ENCODE assay signal across 37 cellular contexts in genomic region chr11:49316180-49316579, GRCh38.
A peak's percentile ranks its signal among the peaks of the same experiment; 100 is the strongest.
DNase-seq lines count a peak whose midpoint lies in the region; ATAC-seq, FAIRE-seq and TF ChIP-seq lines count a peak whose summit lies in the region.
"Had no signal": no experiment of that assay in that cellular context is flagged by ENCODE, and none has a peak within 500 bp of the region (broad histone marks: within the 10 kb centered on the region; RNA-seq: fewer than 3 reads in every experiment).

No MANE protein-coding gene starts in this region.

- intact Hi-C loops in HepG2 (cut with micrococcal nuclease; ENCODE audit: unreplicated experiment) (no loop called here), right lobe of liver (cut with DNase I) (no loop called here), K562 (cut with micrococcal nuclease) (no loop called here), heart left ventricle (cut with DNase I) (no loop called here)

- no peaks in the 10 kb centered on the region for H3K79me2 ChIP-seq in HepG2 (ENCODE audit: insufficient read depth, low read length)
- no peaks in the 10 kb centered on the region for H3K79me2 ChIP-seq in K562 (ENCODE audit: control insufficient read depth, insufficient read depth, low read length)

- POLR2A ChIA-PET in HepG2 (lab: Yijun Ruan, JAX) (no interaction called here), K562 (lab: Yijun Ruan, JAX) (no interaction called here)

- FAIRE-seq in HepG2 (lab: Jason Lieb, UNC) = no peak
- FAIRE-seq in K562 (lab: Jason Lieb, UNC) = no peak
- FAIRE-seq: A204.1, A549, D721Med had no signal

- TF ChIP-seq POLR2A in HepG2 (IDR thresholded peaks at IDR 0.05; ENCODE audit: insufficient read depth in 1 of 2, low read depth in 2 of 2, low read length in 2 of 2) (no peak), right lobe of liver (IDR thresholded peaks at IDR 0.05) (no peak), K562 (conservative IDR thresholded peaks at IDR 0.05) (no peak), heart left ventricle (IDR thresholded peaks at IDR 0.05) (no peak)

- H3K9me3 Mint-ChIP-seq in stimulated activated memory B cell treated with anti-CD40 and anti-IgM and Interleukin-4, amounts not matched to agents 10 μg/mL and 1 μg/mL and 100 μg/mL, for 72 hours = peaks cover 7% of the 10 kb centered on the region
- H3K9me3 Mint-ChIP-seq: CD4-positive, alpha-beta T cell had no signal

- H3K9me1 ChIP-seq in K562 (ENCODE audit: control insufficient read depth, insufficient read depth, low read length) = no peaks in the 10 kb centered on the region

- TF ChIP-seq RAD21 in HepG2 (CRISPR knock-in tag; IDR thresholded peaks at IDR 0.05) = no peak
- TF ChIP-seq RAD21 in K562 (CRISPR knock-in tag; conservative IDR thresholded peaks at IDR 0.05 in 1 of 2, IDR thresholded peaks at IDR 0.05 in 1 of 2) = no peak

- CTCF ChIA-PET in HepG2 (lab: Yijun Ruan, JAX; ENCODE audit: low intra/inter-chr PET ratio, low total read pairs) = no interaction called here
- CTCF ChIA-PET in K562 (lab: Yijun Ruan, JAX; ENCODE audit: low intra/inter-chr PET ratio) = no interaction called here

- H3K4me3 Mint-ChIP-seq in stimulated activated memory B cell treated with anti-CD40 and anti-IgM and Interleukin-4, amounts not matched to agents 10 μg/mL and 1 μg/mL and 100 μg/mL, for 72 hours = no peak overlapping the region
- H3K4me3 Mint-ChIP-seq: B cell; CD14-positive monocyte; CD4-positive, alpha-beta memory T cell; CD4-positive, alpha-beta T cell; CD4-positive, CD25-positive, alpha-beta regulatory T cell; CD8-positive, alpha-beta memory T cell; CD8-positive, alpha-beta T cell had no signal

- 0% methylated on average over 2 of the region's 2 CpGs for WGBS in HepG2 (ENCODE audit: low lambda C conversion rate)
- WGBS in right lobe of liver (ENCODE audit: insufficient coverage, low coverage, low lambda C conversion rate, missing lambda C conversion rate) = 63% methylated on average over 2 of the region's 2 CpGs
- WGBS in K562 (ENCODE audit: insufficient coverage, low coverage, missing lambda C conversion rate) = 0% methylated on average over 1 of the region's 2 CpGs
- WGBS in heart left ventricle, 4 donors = 68 to 72% (median 70%) methylated on average over 2 of the region's 2 CpGs

- TF ChIP-seq EP300 in HepG2 (IDR thresholded peaks at IDR 0.05; ENCODE audit: low read depth in 2 of 2, low read length in 2 of 2) (no peak), HepG2 (CRISPR knock-in tag; IDR thresholded peaks at IDR 0.05; ENCODE audit: borderline replicate concordance) (no peak), K562 (IDR thresholded peaks at IDR 0.05; ENCODE audit: low read length) (no peak)

- H3K27ac Mint-ChIP-seq in stimulated activated memory B cell treated with anti-CD40 and anti-IgM and Interleukin-4, amounts not matched to agents 10 μg/mL and 1 μg/mL and 100 μg/mL, for 72 hours = no peak overlapping the region
- H3K27ac Mint-ChIP-seq: B cell; CD14-positive monocyte; CD4-positive, alpha-beta memory T cell; CD4-positive, alpha-beta T cell; CD4-positive, CD25-positive, alpha-beta regulatory T cell; CD8-positive, alpha-beta memory T cell; CD8-positive, alpha-beta T cell had no signal

- H3K36me3 ChIP-seq in HepG2 (replicated peaks in 1 of 2; ENCODE audit: control insufficient read depth in 1 of 2, insufficient read depth in 2 of 2, low read length in 2 of 2) (no peaks in the 10 kb centered on the region), right lobe of liver (no peaks in the 10 kb centered on the region), SK-N-MC (ENCODE audit: insufficient read depth, low read length) (no peaks in the 10 kb centered on the region), K562 (ENCODE audit: control insufficient read depth, insufficient read depth, low read length) (no peaks in the 10 kb centered on the region), heart left ventricle (no peaks in the 10 kb centered on the region)
- H3K36me3 ChIP-seq: BE2C; BLaER1; BLaER1 treated with 17β-estradiol and CSF1 and Interleukin-3, amounts not matched to agents 10 nM and 100 nM had no signal

- in situ Hi-C loops in HepG2 (cut with HindIII; ENCODE audit: extremely low pct_ligation_motif_present, low pct_unique_long_range_greater_than_20kb) = no loop called here
- in situ Hi-C loops in K562 (cut with MboI) = no loop called here

- BruUV-seq in HepG2 (replicated peaks; lab: Mats Ljungman, UMichigan) (no TSS peak), K562 (replicated peaks; lab: Mats Ljungman, UMichigan) (no TSS peak)

- H3K4me3 ChIP-seq in HepG2 (replicated peaks in 1 of 3; ENCODE audit: insufficient read depth in 1 of 3, low read depth in 2 of 3, low read length in 3 of 3) = no peak overlapping the region
- H3K4me3 ChIP-seq in right lobe of liver = no peak overlapping the region
- no peak overlapping the region for H3K4me3 ChIP-seq in SK-N-MC
- no peak overlapping the region for H3K4me3 ChIP-seq in K562
- H3K4me3 ChIP-seq in heart left ventricle = no peak overlapping the region
- H3K4me3 ChIP-seq: A549; BLaER1; BLaER1 treated with 17β-estradiol and CSF1 and Interleukin-3, amounts not matched to agents 10 nM and 100 nM had no signal

- H3K4me1 ChIP-seq in HepG2 (ENCODE audit: insufficient read depth, low read length) (no peaks in the 10 kb centered on the region), right lobe of liver (no peaks in the 10 kb centered on the region), K562 (replicated peaks in 1 of 2; ENCODE audit: control insufficient read depth in 2 of 2, insufficient read depth in 2 of 2, low read length in 2 of 2) (no peaks in the 10 kb centered on the region), heart left ventricle (no peaks in the 10 kb centered on the region)
- H3K4me1 ChIP-seq: A549; BE2C; BLaER1; BLaER1 treated with 17β-estradiol and CSF1 and Interleukin-3, amounts not matched to agents 10 nM and 100 nM; Caco-2 had no signal

- ATAC-seq in HepG2 (no peak), right lobe of liver (no peak), K562 (no peak), heart left ventricle (no peak)
- peak; percentile 31 for ATAC-seq in stimulated activated memory B cell treated with anti-CD40 and anti-IgM and Interleukin-4, amounts not matched to agents 10 μg/mL and 1 μg/mL and 100 μg/mL, for 72 hours
- ATAC-seq: A549; CD8-positive, alpha-beta T cell had no signal

- no peak for DNase-seq in HepG2 (ENCODE audit: low spot score)
- no peak for DNase-seq in right lobe of liver
- DNase-seq in SK-N-MC (ENCODE audit: low read depth, low spot score) = no peak
- no peak for DNase-seq in K562 (ENCODE audit: extremely low read depth in 1 of 4, low spot score in 3 of 4)
- DNase-seq in heart left ventricle = no peak
- DNase-seq in HK-2 (ENCODE audit: unreplicated experiment) = no peak
- no peak for DNase-seq in activated T-cell treated with anti-CD3 and anti-CD28 coated beads, Interleukin-2, amount 50 U/mL, for 1 hour
- DNase-seq: 8988T; ACHN; AML-193; BE2C; C1 segment of cervical spinal cord; Caco-2; Calu3; CD4-positive, alpha-beta memory T cell; CD4-positive, alpha-beta T cell; CD4-positive, CD25-positive, alpha-beta regulatory T cell; CD8-positive, alpha-beta memory T cell; CD8-positive, alpha-beta T cell; COR-L47; DMS 273 treated with DMSO at 0.1 percent for 48 hours; DMS153; DMS53; DMS79; DMS79 treated with DMSO at 0.1 percent for 48 hours; DND-41; EL had no signal

- H3K9me3 ChIP-seq in HepG2 (ENCODE audit: low read length) = no peaks in the 10 kb centered on the region
- no peaks in the 10 kb centered on the region for H3K9me3 ChIP-seq in right lobe of liver
- no peaks in the 10 kb centered on the region for H3K9me3 ChIP-seq in SK-N-MC (ENCODE audit: low read depth, low read length)
- no peaks in the 10 kb centered on the region for H3K9me3 ChIP-seq in K562 (replicated peaks; ENCODE audit: control insufficient read depth, insufficient read depth, low read depth, low read length)
- peaks cover 0 to 5% (median 0%) of the 10 kb centered on the region in 12 donors for H3K9me3 ChIP-seq in heart left ventricle
- H3K9me3 ChIP-seq: A549, BE2C, BLaER1, Caco-2 had no signal

- H3K27ac ChIP-seq in HepG2 (ENCODE audit: extremely low read length, insufficient read depth, low read length) (no peak overlapping the region), right lobe of liver (no peak overlapping the region), SK-N-MC (peak overlapping the region; percentile 81), K562 (ENCODE audit: extremely low read depth, low read depth, low read length) (no peak overlapping the region), heart left ventricle (no peak overlapping the region)
- H3K27ac ChIP-seq: 22Rv1; A549; BLaER1; BLaER1 treated with 17β-estradiol and CSF1 and Interleukin-3, amounts not matched to agents 10 nM and 100 nM; C4-2B had no signal

- H3K4me1 Mint-ChIP-seq in stimulated activated memory B cell treated with anti-CD40 and anti-IgM and Interleukin-4, amounts not matched to agents 10 μg/mL and 1 μg/mL and 100 μg/mL, for 72 hours = no peaks in the 10 kb centered on the region
- H3K4me1 Mint-ChIP-seq: B cell; CD14-positive monocyte; CD4-positive, alpha-beta memory T cell; CD4-positive, CD25-positive, alpha-beta regulatory T cell; CD8-positive, alpha-beta memory T cell had no signal

- TF ChIP-seq CTCF in HepG2 (CRISPR knock-in tag; IDR thresholded peaks at IDR 0.05) (no peak), right lobe of liver (IDR thresholded peaks at IDR 0.05) (no peak), K562 (IDR thresholded peaks at IDR 0.05 in 2 of 3, conservative IDR thresholded peaks at IDR 0.05 in 1 of 3; ENCODE audit: insufficient read depth in 2 of 3, low read depth in 1 of 3, low read length in 3 of 3) (no peak), heart left ventricle (IDR thresholded peaks at IDR 0.05) (no peak)

- no peaks in the 10 kb centered on the region for H3K36me3 Mint-ChIP-seq in stimulated activated memory B cell treated with anti-CD40 and anti-IgM and Interleukin-4, amounts not matched to agents 10 μg/mL and 1 μg/mL and 100 μg/mL, for 72 hours
- H3K36me3 Mint-ChIP-seq: CD14-positive monocyte; CD4-positive, alpha-beta memory T cell; CD4-positive, CD25-positive, alpha-beta regulatory T cell; CD8-positive, alpha-beta T cell had no signal

- no peaks in the 10 kb centered on the region for H4K20me1 ChIP-seq in HepG2 (ENCODE audit: insufficient read depth, low read length)
- H4K20me1 ChIP-seq in K562 (replicated peaks; ENCODE audit: control insufficient read depth, insufficient read depth, low read length) = no peaks in the 10 kb centered on the region
- H4K20me1 ChIP-seq: BLaER1; BLaER1 treated with 17β-estradiol and CSF1 and Interleukin-3, amounts not matched to agents 10 nM and 100 nM had no signal

- H3K27me3 ChIP-seq in HepG2 (ENCODE audit: control insufficient read depth in 1 of 2, insufficient read depth in 2 of 2, low read length in 2 of 2) (no peaks in the 10 kb centered on the region), right lobe of liver (no peaks in the 10 kb centered on the region), K562 (ENCODE audit: control insufficient read depth in 2 of 2, insufficient read depth in 2 of 2, low read length in 2 of 2) (no peaks in the 10 kb centered on the region), heart left ventricle (no peaks in the 10 kb centered on the region)
- H3K27me3 ChIP-seq: BE2C; BLaER1; BLaER1 treated with 17β-estradiol and CSF1 and Interleukin-3, amounts not matched to agents 10 nM and 100 nM had no signal

- no peaks in the 10 kb centered on the region for H3K27me3 Mint-ChIP-seq in stimulated activated memory B cell treated with anti-CD40 and anti-IgM and Interleukin-4, amounts not matched to agents 10 μg/mL and 1 μg/mL and 100 μg/mL, for 72 hours
- H3K27me3 Mint-ChIP-seq: B cell; CD4-positive, alpha-beta memory T cell; CD4-positive, alpha-beta T cell; CD4-positive, CD25-positive, alpha-beta regulatory T cell; CD8-positive, alpha-beta memory T cell had no signal

- H3K9ac ChIP-seq in HepG2 (ENCODE audit: insufficient read depth, low read depth, low read length) = no peak overlapping the region
- H3K9ac ChIP-seq in SK-N-MC (ENCODE audit: insufficient read length) = no peak overlapping the region
- H3K9ac ChIP-seq in K562 (ENCODE audit: insufficient read depth in 1 of 2, low read depth in 2 of 2, low read length in 2 of 2) = no peak overlapping the region
- H3K9ac ChIP-seq: BLaER1; BLaER1 treated with 17β-estradiol and CSF1 and Interleukin-3, amounts not matched to agents 10 nM and 100 nM had no signal

- H2AFZ ChIP-seq in HepG2 (ENCODE audit: low read length) (no peak overlapping the region), K562 (ENCODE audit: low read depth, low read length) (no peak overlapping the region)

- H3K4me2 ChIP-seq in HepG2 (ENCODE audit: low read depth, low read length) (no peak overlapping the region), K562 (ENCODE audit: insufficient read depth, low read length) (no peak overlapping the region)
- H3K4me2 ChIP-seq: A549; BLaER1; BLaER1 treated with 17β-estradiol and CSF1 and Interleukin-3, amounts not matched to agents 10 nM and 100 nM had no signal

Comparison
In these comparisons a context has a peak if more than half of its experiments do, and no peak if none do; other contexts are left out.
1. Of the 241 proteins assayed by ChIP-seq in both HepG2 and K562: peak only in HepG2: none; only in K562: PCBP2; in both: HNRNPK; in neither: 239.